ENCODE assay signal across 8 cellular contexts in genomic region chr2:207163053-207163814, GRCh38. TPM values are rescaled to one million over a fixed set of nuclear protein-coding genes. Genes with fewer than 3 reads are reported as not detected.
DNase-seq lines count a peak whose midpoint lies in the region; ATAC-seq and TF ChIP-seq lines count a peak whose summit lies in the region.

No MANE protein-coding gene starts in this region.

- H3K9me3 Mint-ChIP-seq in activated naive CD4-positive, alpha-beta T cell treated with anti-CD3 and anti-CD28 coated beads, Interleukin-2, amount 50 U/mL, for 24 hours = no peaks in the 10 kb centered on the region

- H3K4me1 Mint-ChIP-seq in activated naive CD4-positive, alpha-beta T cell treated with anti-CD3 and anti-CD28 coated beads, Interleukin-2, amount 50 U/mL, for 24 hours = peaks cover 73% of the 10 kb centered on the region

- peak overlapping the region; percentile 94 for H3K4me3 Mint-ChIP-seq in activated naive CD4-positive, alpha-beta T cell treated with anti-CD3 and anti-CD28 coated beads, Interleukin-2, amount 50 U/mL, for 24 hours

- no peaks in the 10 kb centered on the region for H3K9me3 ChIP-seq in cardiac muscle cell (ENCODE audit: low read depth)

- peaks cover 8% of the 10 kb centered on the region for H3K36me3 Mint-ChIP-seq in activated naive CD4-positive, alpha-beta T cell treated with anti-CD3 and anti-CD28 coated beads, Interleukin-2, amount 50 U/mL, for 24 hours

- no peak overlapping the region for H3K27ac ChIP-seq in cardiac muscle cell

- H3K27ac Mint-ChIP-seq in activated naive CD4-positive, alpha-beta T cell treated with anti-CD3 and anti-CD28 coated beads, Interleukin-2, amount 50 U/mL, for 24 hours = peak overlapping the region; percentile 98

- DNase-seq in CD1c-positive myeloid dendritic cell (ENCODE audit: extremely low spot score) (peak; percentile 57), HT-29 (ENCODE audit: low spot score) (peak; percentile 30), cardiac muscle cell (ENCODE audit: low read depth in 1 of 2, low spot score in 1 of 2) (peak in 1 of 2 donors; percentile 87), pons (ENCODE audit: low spot score) (peak; percentile 88), middle frontal gyrus (ENCODE audit: extremely low spot score, low spot score) (no peak), cerebellum (ENCODE audit: low spot score) (no peak)

- H3K27me3 ChIP-seq in cardiac muscle cell = no peaks in the 10 kb centered on the region

- no peak for TF ChIP-seq CTCF in cardiac muscle cell (IDR thresholded peaks at IDR 0.05; ENCODE audit: low read depth, low read length)

- H3K4me3 ChIP-seq in cardiac muscle cell = peak overlapping the region; percentile 85

- H3K27me3 Mint-ChIP-seq in activated naive CD4-positive, alpha-beta T cell treated with anti-CD3 and anti-CD28 coated beads, Interleukin-2, amount 50 U/mL, for 24 hours = no peaks in the 10 kb centered on the region

- H3K4me1 ChIP-seq in cardiac muscle cell (ENCODE audit: low read depth) = peaks cover 13% of the 10 kb centered on the region

- peaks cover 3% of the 10 kb centered on the region for H3K36me3 ChIP-seq in cardiac muscle cell

- no peak for ATAC-seq in HG02623 (IDR thresholded peaks at IDR 0.05; ENCODE audit: unreplicated experiment)

RNA-seq across cellular contexts. Expression of gene KLF7, which starts 2.5 kb away (rescaled TPM):
- total RNA-seq in HT-29 (2014; rRNA removed; shearing (Covaris generic)) = 0.03 TPM in 1 of 2 replicates, not detected in the other
- total RNA-seq in cardiac muscle cell (7.5 and 9.3 TPM in 2 replicates), cerebellum (60.2 TPM)
- 8.3 and 9.6 TPM in 2 replicates for polyA plus RNA-seq in cardiac muscle cell

Comparison
In these comparisons a context has a peak if more than half of its experiments do, and no peak if none do; other contexts are left out.
1. DNase-seq: peak in CD1c-positive myeloid dendritic cell (single experiment), HT-29 (single experiment) and pons (single experiment); none in middle frontal gyrus (single experiment) and cerebellum (single experiment).